Comparison of ENCODE assay signal across 23 cellular contexts in the genomic region with DNA sequence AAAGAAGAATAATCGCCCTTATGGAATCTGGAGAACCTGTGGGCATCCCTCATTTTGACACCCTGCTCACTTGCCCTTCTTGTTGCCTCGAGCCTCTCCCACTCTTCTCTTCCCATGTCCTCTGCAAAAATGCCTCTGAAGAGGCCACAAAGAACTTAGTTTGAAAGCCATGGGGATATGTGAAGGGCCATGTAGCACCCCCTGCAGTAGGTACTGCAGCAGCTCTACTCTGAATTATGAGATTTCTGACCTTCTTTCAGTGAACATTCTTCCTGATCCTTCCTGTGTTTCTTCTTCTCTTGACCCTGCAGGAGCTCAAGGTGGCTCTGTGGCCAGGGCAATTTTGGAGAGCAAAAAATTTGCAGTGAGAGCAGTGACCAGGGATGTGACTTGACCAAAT.
"Had no signal": no experiment of that assay in that cellular context is flagged by ENCODE, and none has a peak within 500 bp of the region (broad histone marks: within the 10 kb centered on the region; RNA-seq: fewer than 3 reads in every experiment).

No MANE protein-coding gene starts in this region.

- H3K4me1 ChIP-seq: colonic mucosa, lower lobe of right lung, testis, vagina had no signal

- H3K4me1 Mint-ChIP-seq: activated naive CD8-positive, alpha-beta T cell treated with anti-CD3 and anti-CD28 coated beads, Interleukin-2, amount 10 ng/mL, durations not matched to agents 7 days and 5 days had no signal

- ATAC-seq: activated T-cell treated with anti-CD3 and anti-CD28 coated beads, Interleukin-2, amount 50 U/mL, for 72 hours; left lobe of liver; lower lobe of right lung; mucosa of descending colon had no signal

- H3K9me3 Mint-ChIP-seq: activated naive CD8-positive, alpha-beta T cell treated with anti-CD3 and anti-CD28 coated beads, Interleukin-2, amount 10 ng/mL, durations not matched to agents 7 days and 5 days had no signal

- H3K27ac ChIP-seq: colonic mucosa, epithelial cell of prostate, lower lobe of right lung, testis, vagina had no signal

- H3K36me3 ChIP-seq: colonic mucosa, lower lobe of right lung, vagina had no signal

- H3K4me3 Mint-ChIP-seq: activated CD4-positive, alpha-beta memory T cell treated with anti-CD3 and anti-CD28 coated beads for 36 hours; activated naive CD4-positive, alpha-beta T cell treated with anti-CD3 and anti-CD28 coated beads for 36 hours; activated naive CD8-positive, alpha-beta T cell treated with anti-CD3 and anti-CD28 coated beads, Interleukin-2, amount 10 ng/mL, durations not matched to agents 7 days and 5 days; activated T-cell treated with anti-CD3 and anti-CD28 coated beads, Interleukin-2, amount 50 U/mL, for 72 hours had no signal

- FAIRE-seq: bronchial epithelial cell had no signal

- H3K27me3 ChIP-seq: colonic mucosa, testis, vagina had no signal

- H3K4me3 ChIP-seq: colonic mucosa, lower lobe of right lung, mucosa of descending colon, testis, vagina had no signal

- H3K9me3 ChIP-seq: colonic mucosa, lower lobe of right lung, mucosa of descending colon, testis, vagina had no signal

- H3K27me3 Mint-ChIP-seq: activated naive CD8-positive, alpha-beta T cell treated with anti-CD3 and anti-CD28 coated beads, Interleukin-2, amount 10 ng/mL, durations not matched to agents 7 days and 5 days had no signal

- DNase-seq: activated CD4-positive, alpha-beta memory T cell treated with anti-CD3 and anti-CD28 coated beads for 36 hours; activated CD4-positive, alpha-beta T cell treated with anti-CD3 and anti-CD28 coated beads for 48 hours; activated CD4-positive, CD25-positive, alpha-beta regulatory T cell; activated effector memory CD4-positive, alpha-beta T cell treated with Interleukin-2 at 50 U/mL for 16 hours; activated naive CD4-positive, alpha-beta T cell treated with anti-CD3 and anti-CD28 coated beads for 36 hours; activated naive CD8-positive, alpha-beta T cell treated with anti-CD3 and anti-CD28 coated beads, Interleukin-2, amount 10 ng/mL, durations not matched to agents 7 days and 5 days; activated T-cell treated with anti-CD3 and anti-CD28 coated beads, Interleukin-2, amount 50 U/mL, for 72 hours; amygdala; colonic mucosa; foreskin fibroblast; lower lobe of right lung; mesendoderm; mucosa of descending colon; nucleus accumbens; stimulated activated CD4-positive, alpha-beta T cell treated with anti-CD3 and anti-CD28 coated beads, Interleukin-4, amount 100 ng/mL, for 1 hour; stimulated activated naive CD4-positive, alpha-beta T cell; T1000; testis; trophoblast cell had no signal

- H3K36me3 Mint-ChIP-seq: activated CD4-positive, alpha-beta memory T cell treated with anti-CD3 and anti-CD28 coated beads for 36 hours had no signal

- H3K27ac Mint-ChIP-seq: activated CD4-positive, alpha-beta memory T cell treated with anti-CD3 and anti-CD28 coated beads for 36 hours; activated naive CD4-positive, alpha-beta T cell treated with anti-CD3 and anti-CD28 coated beads for 36 hours; activated naive CD8-positive, alpha-beta T cell treated with anti-CD3 and anti-CD28 coated beads, Interleukin-2, amount 10 ng/mL, durations not matched to agents 7 days and 5 days; activated T-cell treated with anti-CD3 and anti-CD28 coated beads, Interleukin-2, amount 50 U/mL, for 72 hours had no signal
